27 cellular contexts compared by ENCODE assay signal in genomic region chr13:75307370-75307984, GRCh38.
DNase-seq lines count a peak whose midpoint lies in the region; ATAC-seq, FAIRE-seq and TF ChIP-seq lines count a peak whose summit lies in the region.
"Had no signal": no experiment of that assay in that cellular context is flagged by ENCODE, and none has a peak within 500 bp of the region (broad histone marks: within the 10 kb centered on the region; RNA-seq: fewer than 3 reads in every experiment).

No MANE protein-coding gene starts in this region.

- no peaks in the 10 kb centered on the region for H3K36me3 ChIP-seq in skeletal muscle satellite cell (ENCODE audit: insufficient read depth, low read length)
- no peaks in the 10 kb centered on the region for H3K36me3 ChIP-seq in transverse colon
- H3K36me3 ChIP-seq in esophagus muscularis mucosa, result peaks cover 0 to 39% (median 16%) of the 10 kb centered on the region in 4 donors
- H3K36me3 ChIP-seq: MG63 had no signal

- H3K4me1 ChIP-seq in skeletal muscle satellite cell (ENCODE audit: control insufficient read depth, insufficient read depth, low read length) (no peaks in the 10 kb centered on the region), transverse colon (no peaks in the 10 kb centered on the region), esophagus muscularis mucosa (peaks cover 0 to 10% (median 0%) of the 10 kb centered on the region in 4 donors)
- H3K4me1 ChIP-seq: breast epithelium had no signal

- peaks cover 64% of the 10 kb centered on the region for H3K36me3 Mint-ChIP-seq in activated CD4-positive, alpha-beta T cell treated with anti-CD3 and anti-CD28 coated beads, Interleukin-2, amount 10 ng/mL, durations not matched to agents 24 days and 14 days (ENCODE audit: low read depth)

- peak overlapping the region; percentile 34 for H3K4me2 ChIP-seq in skeletal muscle satellite cell (ENCODE audit: low read length)
- H3K4me2 ChIP-seq: smooth muscle cell had no signal

- in situ Hi-C loops in transverse colon (cut with MboI; ENCODE audit: low pct_ligation_motif_present in 1 of 4, low pct_unique_long_range_greater_than_20kb in 1 of 4, low sequenced_read_pairs in 3 of 4), result no loop called here

- peak overlapping the region; percentile 7 for H3K27ac Mint-ChIP-seq in activated CD4-positive, alpha-beta T cell treated with anti-CD3 and anti-CD28 coated beads, Interleukin-2, amount 10 ng/mL, durations not matched to agents 24 days and 14 days

- no peak overlapping the region for H3K27ac ChIP-seq in transverse colon
- no peak overlapping the region for H3K27ac ChIP-seq in esophagus muscularis mucosa (replicated peaks in 1 of 4)
- H3K27ac ChIP-seq: breast epithelium, heart right ventricle, VCaP had no signal

- peaks cover 40% of the 10 kb centered on the region for H3K4me1 Mint-ChIP-seq in activated CD4-positive, alpha-beta T cell treated with anti-CD3 and anti-CD28 coated beads, Interleukin-2, amount 10 ng/mL, durations not matched to agents 24 days and 14 days

- no peaks in the 10 kb centered on the region for H3K9me3 Mint-ChIP-seq in activated CD4-positive, alpha-beta T cell treated with anti-CD3 and anti-CD28 coated beads, Interleukin-2, amount 10 ng/mL, durations not matched to agents 24 days and 14 days

- peak overlapping the region; percentile 17 for H3K4me3 Mint-ChIP-seq in activated CD4-positive, alpha-beta T cell treated with anti-CD3 and anti-CD28 coated beads, Interleukin-2, amount 10 ng/mL, durations not matched to agents 24 days and 14 days

- no peaks in the 10 kb centered on the region for H3K27me3 Mint-ChIP-seq in activated CD4-positive, alpha-beta T cell treated with anti-CD3 and anti-CD28 coated beads, Interleukin-2, amount 10 ng/mL, durations not matched to agents 24 days and 14 days

- WGBS in transverse colon (ENCODE audit: low coverage in 1 of 2), 2 donors, result 55 to 64% methylated on average over 6 of the region's 6 CpGs
- WGBS in esophagus muscularis mucosa, result 82% methylated on average over 6 of the region's 6 CpGs

- DNase-seq in activated CD4-positive, alpha-beta T cell treated with anti-CD3 and anti-CD28 coated beads, Interleukin-2, amount 10 ng/mL, durations not matched to agents 24 days and 14 days, result no peak
- no peak for DNase-seq in activated CD4-positive, alpha-beta T cell treated with anti-CD3 and anti-CD28 coated beads for 1 hour
- DNase-seq in GM12892 (ENCODE audit: insufficient read length) (no peak), amniotic epithelial cell (ENCODE audit: low read depth) (peak; percentile 34), transverse colon (no peak), esophagus muscularis mucosa (ENCODE audit: extremely low spot score) (no peak)
- DNase-seq: 8988T; activated CD4-positive, alpha-beta T cell treated with anti-CD3 and anti-CD28 coated beads, Interleukin-2, amount 50 U/mL, for 4 hours; activated CD8-positive, alpha-beta memory T cell treated with anti-CD3 and anti-CD28 coated beads, Interleukin-2, amount 50 U/mL, for 4 hours; amygdala; effector CD4-positive, alpha-beta T cell; GF-D8; heart right ventricle; KBM-7; MG63; NCI-H2029; pancreas; retina; SIG-M5; T-helper 9 cell had no signal

- H3K27me3 ChIP-seq in skeletal muscle satellite cell (ENCODE audit: control insufficient read depth, insufficient read depth, low read length) (no peaks in the 10 kb centered on the region), transverse colon (no peaks in the 10 kb centered on the region), esophagus muscularis mucosa (no peaks in the 10 kb centered on the region)
- H3K27me3 ChIP-seq: breast epithelium, heart right ventricle, MG63, pancreas had no signal

- ATAC-seq in GM21360 (IDR thresholded peaks at IDR 0.05; ENCODE audit: unreplicated experiment), result no peak
- ATAC-seq: HCT116, heart right ventricle, pancreas had no signal

- TF ChIP-seq EP300 in transverse colon (IDR thresholded peaks at IDR 0.05; ENCODE audit: low read depth) (no peak), esophagus muscularis mucosa (IDR thresholded peaks at IDR 0.05) (no peak)

- TF ChIP-seq CTCF in transverse colon (IDR thresholded peaks at IDR 0.05), result no peak
- no peak for TF ChIP-seq CTCF in esophagus muscularis mucosa (IDR thresholded peaks at IDR 0.05)

- H3K9ac ChIP-seq in skeletal muscle satellite cell (ENCODE audit: low read depth, low read length), result no peak overlapping the region

- FAIRE-seq in GM12892 (lab: Jason Lieb, UNC), result peak; percentile 65
- FAIRE-seq: HTR-8/SVneo, pancreas had no signal

- no peak for TF ChIP-seq POLR2A in GM12892 (IDR thresholded peaks at IDR 0.05; ENCODE audit: low read depth, low read length)
- TF ChIP-seq POLR2A in transverse colon (IDR thresholded peaks at IDR 0.05), result no peak
- TF ChIP-seq POLR2A in esophagus muscularis mucosa (IDR thresholded peaks at IDR 0.05; ENCODE audit: low read depth), result no peak

- intact Hi-C loops in activated CD4-positive, alpha-beta T cell treated with anti-CD3 and anti-CD28 coated beads, Interleukin-2, amount 10 ng/mL, durations not matched to agents 24 days and 14 days (cut with micrococcal nuclease), result no loop called here
- intact Hi-C loops in transverse colon (cut with DNase I; ENCODE audit: low total_unique reads) (no loop called here), esophagus muscularis mucosa (cut with DNase I) (no loop called here)

- no peaks in the 10 kb centered on the region for H3K9me3 ChIP-seq in skeletal muscle satellite cell (replicated peaks; ENCODE audit: low read length)
- no peaks in the 10 kb centered on the region for H3K9me3 ChIP-seq in transverse colon
- no peaks in the 10 kb centered on the region for H3K9me3 ChIP-seq in esophagus muscularis mucosa
- H3K9me3 ChIP-seq: breast epithelium, heart right ventricle, MG63, pancreas had no signal

- H3K4me3 ChIP-seq in skeletal muscle satellite cell (ENCODE audit: low read length) (no peak overlapping the region), transverse colon (no peak overlapping the region), esophagus muscularis mucosa (no peak overlapping the region)
- H3K4me3 ChIP-seq: breast epithelium, heart right ventricle, MG63, pancreas, smooth muscle cell had no signal
